In genomic region chr15:35218215-35218614, GRCh38 we compare ENCODE assay signal across 16 cellular contexts.
DNase-seq lines count a peak whose midpoint lies in the region; ATAC-seq, FAIRE-seq and TF ChIP-seq lines count a peak whose summit lies in the region.
"Had no signal": no experiment of that assay in that cellular context is flagged by ENCODE, and none has a peak within 500 bp of the region (broad histone marks: within the 10 kb centered on the region; RNA-seq: fewer than 3 reads in every experiment).

No MANE protein-coding gene starts in this region.

- H3K27me3 ChIP-seq in liver (ENCODE audit: control insufficient read depth in 4 of 4, insufficient read depth in 4 of 4, low read length in 3 of 4) (no peaks in the 10 kb centered on the region), small intestine (ENCODE audit: control insufficient read depth in 2 of 2, insufficient read depth in 2 of 2, low read length in 2 of 2) (no peaks in the 10 kb centered on the region), psoas muscle (ENCODE audit: insufficient read depth in 3 of 3, low read length in 2 of 3) (no peaks in the 10 kb centered on the region)
- H3K27me3 ChIP-seq: BLaER1 had no signal

- WGBS in liver = 78% methylated on average over 1 of the region's 1 CpG
- WGBS in small intestine, 3 donors = 83 to 91% (median 90%) methylated on average over 1 of the region's 1 CpG
- 81 to 93% (median 86%) methylated on average over 1 of the region's 1 CpG for WGBS in psoas muscle, 3 donors

- DNase-seq in NCI-H82 (lab: John Stamatoyannopoulos, UW) (peak; percentile 3), NCI-H82 treated with DMSO at 0.1 percent for 48 hours (lab: John Stamatoyannopoulos, UW; ENCODE audit: unreplicated experiment) (no peak), GM18507 (ENCODE audit: extremely low spot score, insufficient read length, low read depth) (no peak), small intestine (peak; percentile 33), NCI-H128 (lab: John Stamatoyannopoulos, UW; ENCODE audit: unreplicated experiment) (no peak), psoas muscle (no peak)
- DNase-seq in activated CD4-positive, CD25-positive, alpha-beta regulatory T cell treated with anti-CD3 and anti-CD28 coated beads, Interleukin-2, amount 50 U/mL, for 72 hours = no peak
- DNase-seq: AML-193; CD8-positive, alpha-beta memory T cell; DMS 273 treated with DMSO at 0.1 percent for 48 hours had no signal

- FAIRE-seq in GM18507 (lab: Jason Lieb, UNC) (peak; percentile 9), small intestine (lab: Jason Lieb, UNC) (peak; percentile 51)
- FAIRE-seq: GM19239, HTR-8/SVneo had no signal

- no peak overlapping the region for H3K9ac ChIP-seq in liver (ENCODE audit: low read depth in 1 of 2, low read length in 2 of 2)
- H3K9ac ChIP-seq: BLaER1 had no signal

- ATAC-seq in psoas muscle = no peak
- ATAC-seq: HCT116 had no signal

- intact Hi-C loops in psoas muscle (cut with DNase I) = no loop called here

- H3K27ac ChIP-seq in liver (ENCODE audit: low read depth in 1 of 2, low read length in 2 of 2) (no peak overlapping the region), small intestine (ENCODE audit: low read depth in 1 of 2, low read length in 1 of 2) (no peak overlapping the region), psoas muscle (no peak overlapping the region)
- H3K27ac ChIP-seq: 22Rv1, BLaER1 had no signal

- H3K36me3 ChIP-seq in liver (ENCODE audit: control insufficient read depth in 4 of 4, insufficient read depth in 3 of 4, low read depth in 1 of 4, low read length in 3 of 4) (peaks cover 0 to 1% (median 0%) of the 10 kb centered on the region in 4 donors), small intestine (ENCODE audit: control insufficient read depth in 2 of 2, insufficient read depth in 2 of 2, low read length in 2 of 2) (no peaks in the 10 kb centered on the region), psoas muscle (ENCODE audit: insufficient read depth in 1 of 2, low read depth in 1 of 2) (no peaks in the 10 kb centered on the region)
- H3K36me3 ChIP-seq: BLaER1 had no signal

- TF ChIP-seq RAD21 in liver (IDR thresholded peaks at IDR 0.05) = no peak

- TF ChIP-seq CTCF in liver (IDR thresholded peaks at IDR 0.05; ENCODE audit: low read depth, low read length, missing input control) (no peak), psoas muscle (IDR thresholded peaks at IDR 0.05) (no peak)

- H3K9me3 ChIP-seq in liver (ENCODE audit: control insufficient read depth in 4 of 4, low read length in 3 of 4) (no peaks in the 10 kb centered on the region), small intestine (ENCODE audit: control insufficient read depth, low read depth) (no peaks in the 10 kb centered on the region), psoas muscle (no peaks in the 10 kb centered on the region)
- H3K9me3 ChIP-seq: BLaER1 had no signal

- H3K4me1 ChIP-seq in liver (ENCODE audit: control insufficient read depth in 4 of 4, insufficient read depth in 4 of 4, low read length in 3 of 4) (peaks cover 0 to 4% (median 0%) of the 10 kb centered on the region in 4 donors), small intestine (ENCODE audit: control insufficient read depth in 2 of 2, insufficient read depth in 1 of 2, low read depth in 1 of 2, low read length in 1 of 2) (no peaks in the 10 kb centered on the region), psoas muscle (no peaks in the 10 kb centered on the region)
- H3K4me1 ChIP-seq: BLaER1 had no signal

- H3K4me3 ChIP-seq in liver (ENCODE audit: low read depth in 1 of 3, low read length in 3 of 3) = no peak overlapping the region
- H3K4me3 ChIP-seq in small intestine (ENCODE audit: low read depth in 1 of 2, low read length in 2 of 2) = no peak overlapping the region
- no peak overlapping the region for H3K4me3 ChIP-seq in psoas muscle
- H3K4me3 ChIP-seq: BLaER1 had no signal

TF ChIP-seq in liver, 16 proteins besides CTCF, POLR2A, EP300 and RAD21:
- TF ChIP-seq HNF4A (conservative IDR thresholded peaks at IDR 0.05) = peak in 1 of 2 donors; percentile 62
- peak; percentile 26 for TF ChIP-seq NR2F2 (IDR thresholded peaks at IDR 0.05)
- no peak for TF ChIP-seq SP1 (IDR thresholded peaks at IDR 0.05)

Comparison
In these comparisons a context has a peak if more than half of its experiments do, and no peak if none do; other contexts are left out.
1. DNase-seq: peak in NCI-H82 (single experiment) and small intestine (single experiment); none in NCI-H82 treated with DMSO at 0.1 percent for 48 hours (single experiment), GM18507 (single experiment), NCI-H128 (single experiment), psoas muscle (0 of 2) and activated CD4-positive, CD25-positive, alpha-beta regulatory T cell treated with anti-CD3 and anti-CD28 coated beads, Interleukin-2, amount 50 U/mL, for 72 hours (single experiment).